21 cellular contexts compared by ENCODE assay signal in the genomic region with DNA sequence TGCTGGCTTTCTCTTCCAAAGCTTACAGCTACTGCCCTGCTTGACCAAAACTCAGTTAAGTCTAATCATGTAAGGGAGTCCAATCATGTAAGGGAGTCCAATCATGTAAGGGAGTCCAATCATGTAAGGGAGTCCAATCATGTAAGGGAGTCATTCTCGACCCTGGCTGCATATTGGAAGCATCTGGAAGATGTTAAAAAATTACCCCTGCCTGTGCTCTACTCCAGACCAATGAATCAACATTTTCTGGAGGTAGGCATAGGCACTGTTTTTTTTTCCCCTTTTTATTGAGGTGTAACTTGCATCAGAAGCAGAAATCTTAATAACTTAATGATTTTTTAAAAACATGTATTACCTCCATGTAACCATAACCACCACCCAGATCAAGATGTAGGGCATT. TPM values are rescaled to one million over a fixed set of nuclear protein-coding genes. Genes with fewer than 3 reads are reported as not detected.
"Had no signal": no experiment of that assay in that cellular context is flagged by ENCODE, and none has a peak within 500 bp of the region (broad histone marks: within the 10 kb centered on the region; RNA-seq: fewer than 3 reads in every experiment).

No MANE protein-coding gene starts in this region.

- DNase-seq: activated CD4-positive, alpha-beta T cell treated with anti-CD3 and anti-CD28 coated beads for 4 hours; activated CD4-positive, alpha-beta T cell treated with anti-CD3 and anti-CD28 coated beads, Interleukin-2, amount 50 U/mL, for 48 hours; activated CD4-positive, CD25-positive, alpha-beta regulatory T cell; activated CD8-positive, alpha-beta memory T cell treated with anti-CD3 and anti-CD28 coated beads, Interleukin-2, amount 50 U/mL, for 48 hours; activated naive CD4-positive, alpha-beta T cell treated with Interleukin-2 at 50 U/mL for 16 hours; activated naive CD8-positive, alpha-beta T cell treated with anti-CD3 and anti-CD28 coated beads for 36 hours; activated T-cell treated with anti-CD3 and anti-CD28 coated beads, Interleukin-2, amount 50 U/mL, for 4 hours; colonic mucosa; foreskin melanocyte; left ventricle myocardium inferior; mucosa of descending colon; stimulated activated CD4-positive, alpha-beta T cell treated with anti-CD3 and anti-CD28 coated beads, Interleukin-2, amount 100 ng/mL, for 48 hours; stimulated activated CD8-positive, alpha-beta memory T cell treated with anti-CD3 and anti-CD28 coated beads, Interleukin-4, amount 100 ng/mL, for 48 hours; stimulated activated naive B cell treated with anti-CD40 and anti-IgM and Interleukin-4, amounts not matched to agents 10 μg/mL and 1 μg/mL and 100 μg/mL, for 72 hours; T-helper 17 cell; testis; upper lobe of left lung had no signal

- H3K79me2 ChIP-seq: hepatocyte had no signal

- H3K4me3 Mint-ChIP-seq: activated naive CD8-positive, alpha-beta T cell treated with anti-CD3 and anti-CD28 coated beads for 36 hours; activated T-cell treated with anti-CD3 and anti-CD28 coated beads, Interleukin-2, amount 50 U/mL, for 4 hours; stimulated activated naive B cell treated with anti-CD40 and anti-IgM and Interleukin-4, amounts not matched to agents 10 μg/mL and 1 μg/mL and 100 μg/mL, for 72 hours; T-helper 17 cell had no signal

- H3K9me3 Mint-ChIP-seq: activated naive CD8-positive, alpha-beta T cell treated with anti-CD3 and anti-CD28 coated beads for 36 hours; activated T-cell treated with anti-CD3 and anti-CD28 coated beads, Interleukin-2, amount 50 U/mL, for 4 hours had no signal

- H3K9me3 ChIP-seq: colonic mucosa, left ventricle myocardium inferior, mucosa of descending colon, testis, upper lobe of left lung had no signal

- H3K4me3 ChIP-seq: colonic mucosa, hepatocyte, left ventricle myocardium inferior, mucosa of descending colon, testis, upper lobe of left lung had no signal

- ATAC-seq: activated T-cell treated with anti-CD3 and anti-CD28 coated beads, Interleukin-2, amount 50 U/mL, for 4 hours; mucosa of descending colon; stimulated activated naive B cell treated with anti-CD40 and anti-IgM and Interleukin-4, amounts not matched to agents 10 μg/mL and 1 μg/mL and 100 μg/mL, for 72 hours; T-helper 17 cell had no signal

- H3K27me3 Mint-ChIP-seq: activated naive CD8-positive, alpha-beta T cell treated with anti-CD3 and anti-CD28 coated beads for 36 hours; progenitor cell of endocrine pancreas; stimulated activated naive B cell treated with anti-CD40 and anti-IgM and Interleukin-4, amounts not matched to agents 10 μg/mL and 1 μg/mL and 100 μg/mL, for 72 hours; T-helper 17 cell had no signal

- H3K27ac ChIP-seq: colonic mucosa, hepatocyte, left ventricle myocardium inferior, testis, upper lobe of left lung had no signal

- H3K4me2 ChIP-seq: hepatocyte had no signal

- H3K27me3 ChIP-seq: colonic mucosa, hepatocyte, testis, upper lobe of left lung had no signal

- H3K27ac Mint-ChIP-seq: activated naive CD8-positive, alpha-beta T cell treated with anti-CD3 and anti-CD28 coated beads for 36 hours; progenitor cell of endocrine pancreas; stimulated activated naive B cell treated with anti-CD40 and anti-IgM and Interleukin-4, amounts not matched to agents 10 μg/mL and 1 μg/mL and 100 μg/mL, for 72 hours; T-helper 17 cell had no signal

- H2AFZ ChIP-seq: hepatocyte had no signal

- H3K4me1 ChIP-seq: left ventricle myocardium inferior, testis had no signal

RNA-seq across cellular contexts. Expression of a gene that starts 56.9 kb away (rescaled TPM):
- total RNA-seq: activated T-cell treated with anti-CD3 and anti-CD28 coated beads, Interleukin-2, amount 50 U/mL, for 4 hours; fibroblast of lung; left ventricle myocardium inferior; mucosa of descending colon; osteoblast; T-helper 17 cell had no signal
